Comparison of ENCODE assay signal across 21 cellular contexts in genomic region chr11:15605094-15605493, GRCh38.
"Had no signal": no experiment of that assay in that cellular context is flagged by ENCODE, and none has a peak within 500 bp of the region (broad histone marks: within the 10 kb centered on the region; RNA-seq: fewer than 3 reads in every experiment).

No MANE protein-coding gene starts in this region.

- H3K36me3 Mint-ChIP-seq: activated naive CD8-positive, alpha-beta T cell treated with anti-CD3 and anti-CD28 coated beads, Interleukin-2, amount 10 ng/mL, durations not matched to agents 7 days and 5 days; natural killer cell had no signal

- H3K27ac Mint-ChIP-seq: activated CD4-positive, alpha-beta memory T cell treated with anti-CD3 and anti-CD28 coated beads, Interleukin-2, amount 10 ng/mL, durations not matched to agents 7 days and 5 days; activated CD4-positive, alpha-beta T cell treated with anti-CD3 and anti-CD28 coated beads, Interleukin-2, amount 10 ng/mL, durations not matched to agents 24 days and 14 days; activated naive CD4-positive, alpha-beta T cell treated with anti-CD3 and anti-CD28 coated beads for 36 hours; activated naive CD8-positive, alpha-beta T cell treated with anti-CD3 and anti-CD28 coated beads, Interleukin-2, amount 10 ng/mL, durations not matched to agents 7 days and 5 days; activated T-cell treated with anti-CD3 and anti-CD28 coated beads, Interleukin-2, amount 50 U/mL, for 72 hours; natural killer cell had no signal

- H3K27ac ChIP-seq: coronary artery, esophagus muscularis mucosa, lower lobe of right lung, ovary, prostate gland, suprapubic skin, tibial nerve had no signal

- DNase-seq: activated CD4-positive, alpha-beta memory T cell treated with anti-CD3 and anti-CD28 coated beads, Interleukin-2, amount 10 ng/mL, durations not matched to agents 7 days and 5 days; activated CD4-positive, alpha-beta T cell treated with anti-CD3 and anti-CD28 coated beads, Interleukin-2, amount 10 ng/mL, durations not matched to agents 24 days and 14 days; activated effector memory CD4-positive, alpha-beta T cell treated with Interleukin-2 at 50 U/mL for 16 hours; activated naive CD4-positive, alpha-beta T cell treated with anti-CD3 and anti-CD28 coated beads for 36 hours; activated naive CD8-positive, alpha-beta T cell treated with anti-CD3 and anti-CD28 coated beads, Interleukin-2, amount 10 ng/mL, durations not matched to agents 7 days and 5 days; activated T-cell treated with anti-CD3 and anti-CD28 coated beads, Interleukin-2, amount 50 U/mL, for 72 hours; amniotic stem cell; cerebellar nuclear complex; glutamatergic neuron; hypothalamus; lower lobe of right lung; natural killer cell; ovary; stimulated activated CD4-positive, alpha-beta T cell treated with anti-CD3 and anti-CD28 coated beads, Interleukin-12 subunit alpha, Interleukin-12 subunit beta, amount 100 ng/mL, for 4 hours; stimulated activated CD4-positive, alpha-beta T cell treated with anti-CD3 and anti-CD28 coated beads, Interleukin-4, amount 100 ng/mL, for 4 hours; stimulated activated naive CD8-positive, alpha-beta T cell treated with anti-CD3 and anti-CD28 coated beads, Interleukin-15, amount 100 ng/mL, for 72 hours had no signal

- H3K4me3 ChIP-seq: coronary artery, esophagus muscularis mucosa, lower lobe of right lung, ovary, prostate gland, suprapubic skin, tibial nerve had no signal

- H3K4me1 Mint-ChIP-seq: activated CD4-positive, alpha-beta memory T cell treated with anti-CD3 and anti-CD28 coated beads, Interleukin-2, amount 10 ng/mL, durations not matched to agents 7 days and 5 days; activated CD4-positive, alpha-beta T cell treated with anti-CD3 and anti-CD28 coated beads, Interleukin-2, amount 10 ng/mL, durations not matched to agents 24 days and 14 days; activated naive CD8-positive, alpha-beta T cell treated with anti-CD3 and anti-CD28 coated beads, Interleukin-2, amount 10 ng/mL, durations not matched to agents 7 days and 5 days; natural killer cell; stimulated activated naive CD8-positive, alpha-beta T cell treated with anti-CD3 and anti-CD28 coated beads, Interleukin-15, amount 100 ng/mL, for 72 hours had no signal

- H3K9me3 Mint-ChIP-seq: activated CD4-positive, alpha-beta memory T cell treated with anti-CD3 and anti-CD28 coated beads, Interleukin-2, amount 10 ng/mL, durations not matched to agents 7 days and 5 days; activated CD4-positive, alpha-beta T cell treated with anti-CD3 and anti-CD28 coated beads, Interleukin-2, amount 10 ng/mL, durations not matched to agents 24 days and 14 days; activated naive CD4-positive, alpha-beta T cell treated with anti-CD3 and anti-CD28 coated beads for 36 hours; activated naive CD8-positive, alpha-beta T cell treated with anti-CD3 and anti-CD28 coated beads, Interleukin-2, amount 10 ng/mL, durations not matched to agents 7 days and 5 days; activated T-cell treated with anti-CD3 and anti-CD28 coated beads, Interleukin-2, amount 50 U/mL, for 72 hours; stimulated activated naive CD8-positive, alpha-beta T cell treated with anti-CD3 and anti-CD28 coated beads, Interleukin-15, amount 100 ng/mL, for 72 hours had no signal

- H3K27me3 Mint-ChIP-seq: activated CD4-positive, alpha-beta memory T cell treated with anti-CD3 and anti-CD28 coated beads, Interleukin-2, amount 10 ng/mL, durations not matched to agents 7 days and 5 days; activated CD4-positive, alpha-beta T cell treated with anti-CD3 and anti-CD28 coated beads, Interleukin-2, amount 10 ng/mL, durations not matched to agents 24 days and 14 days had no signal

- H3K36me3 ChIP-seq: esophagus muscularis mucosa, lower lobe of right lung, ovary, prostate gland, suprapubic skin, tibial nerve had no signal

- H3K27me3 ChIP-seq: ovary, suprapubic skin, tibial nerve had no signal

- H3K4me3 Mint-ChIP-seq: activated CD4-positive, alpha-beta memory T cell treated with anti-CD3 and anti-CD28 coated beads, Interleukin-2, amount 10 ng/mL, durations not matched to agents 7 days and 5 days; activated CD4-positive, alpha-beta T cell treated with anti-CD3 and anti-CD28 coated beads, Interleukin-2, amount 10 ng/mL, durations not matched to agents 24 days and 14 days; activated naive CD4-positive, alpha-beta T cell treated with anti-CD3 and anti-CD28 coated beads for 36 hours; activated naive CD8-positive, alpha-beta T cell treated with anti-CD3 and anti-CD28 coated beads, Interleukin-2, amount 10 ng/mL, durations not matched to agents 7 days and 5 days; activated T-cell treated with anti-CD3 and anti-CD28 coated beads, Interleukin-2, amount 50 U/mL, for 72 hours; natural killer cell; stimulated activated naive CD8-positive, alpha-beta T cell treated with anti-CD3 and anti-CD28 coated beads, Interleukin-15, amount 100 ng/mL, for 72 hours had no signal

- H3K9me3 ChIP-seq: esophagus muscularis mucosa, lower lobe of right lung, ovary, prostate gland, suprapubic skin, tibial nerve had no signal
